Comparison of ENCODE assay signal across 14 cellular contexts in the genomic region with DNA sequence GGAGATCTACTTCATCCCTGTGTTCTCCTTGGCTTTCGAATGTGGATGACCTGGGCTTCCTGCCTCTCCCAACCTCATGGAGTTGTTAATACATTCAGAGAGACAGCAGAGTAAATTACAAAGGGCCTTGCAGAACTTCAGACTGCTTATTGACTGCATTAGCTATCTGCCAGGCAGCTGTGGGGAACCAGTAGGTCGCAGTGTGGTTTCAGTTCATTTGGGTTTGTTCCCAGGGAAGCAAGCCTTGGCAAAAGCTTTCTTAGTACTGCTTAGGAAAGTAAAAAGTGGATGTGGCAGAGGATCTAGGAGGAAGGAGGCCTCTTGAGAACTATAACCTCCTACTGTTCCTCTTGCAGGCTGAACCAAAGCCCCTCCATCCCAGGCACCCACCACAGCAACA. TPM values are rescaled to one million over a fixed set of nuclear protein-coding genes. Genes with fewer than 3 reads are reported as not detected.
A peak's percentile ranks its signal among the peaks of the same experiment; 100 is the strongest.
DNase-seq lines count a peak whose midpoint lies in the region; ATAC-seq and TF ChIP-seq lines count a peak whose summit lies in the region.
"Had no signal": no experiment of that assay in that cellular context is flagged by ENCODE, and none has a peak within 500 bp of the region (broad histone marks: within the 10 kb centered on the region; RNA-seq: fewer than 3 reads in every experiment).

No MANE protein-coding gene starts in this region.

- no peaks in the 10 kb centered on the region for H3K36me3 ChIP-seq in adipocyte (ENCODE audit: control insufficient read depth, insufficient read depth, low read length, severe bottlenecking)
- no peaks in the 10 kb centered on the region for H3K36me3 ChIP-seq in cardiac muscle cell
- no peaks in the 10 kb centered on the region for H3K36me3 ChIP-seq in sigmoid colon
- H3K36me3 ChIP-seq: adrenal gland, transverse colon had no signal

- TF ChIP-seq EP300 in sigmoid colon (IDR thresholded peaks at IDR 0.05): no peak

- no peak overlapping the region for H3K9ac ChIP-seq in adipocyte (ENCODE audit: low read length)

- TF ChIP-seq CTCF in cardiac muscle cell (IDR thresholded peaks at IDR 0.05; ENCODE audit: low read depth, low read length) (peak; percentile 15), sigmoid colon (IDR thresholded peaks at IDR 0.05) (no peak)

- H3K27me3 ChIP-seq in adipocyte (replicated peaks; ENCODE audit: control insufficient read depth, insufficient read depth, low read length): peaks cover 27% of the 10 kb centered on the region
- H3K27me3 ChIP-seq in cardiac muscle cell: no peaks in the 10 kb centered on the region
- H3K27me3 ChIP-seq in sigmoid colon: no peaks in the 10 kb centered on the region
- H3K27me3 ChIP-seq: adrenal gland, transverse colon had no signal

- H3K4me1 ChIP-seq in adipocyte (ENCODE audit: control insufficient read depth, insufficient read depth, low read length) (peaks cover 18% of the 10 kb centered on the region), cardiac muscle cell (ENCODE audit: low read depth) (no peaks in the 10 kb centered on the region), sigmoid colon (no peaks in the 10 kb centered on the region)
- H3K4me1 ChIP-seq: transverse colon had no signal

- H3K4me3 ChIP-seq in adipocyte (ENCODE audit: low read length) (no peak overlapping the region), cardiac muscle cell (no peak overlapping the region), sigmoid colon (no peak overlapping the region)
- H3K4me3 ChIP-seq: adrenal gland, transverse colon had no signal

- no peak overlapping the region for H3K27ac ChIP-seq in cardiac muscle cell
- no peak overlapping the region for H3K27ac ChIP-seq in sigmoid colon
- H3K27ac ChIP-seq: transverse colon had no signal

- WGBS in sigmoid colon, 2 donors: 75 to 81% methylated on average over 2 of the region's 2 CpGs

- peak; percentile 53 for DNase-seq in GM04503 (ENCODE audit: low read depth)
- peak; percentile 71 for DNase-seq in adipocyte (ENCODE audit: low read depth)
- peak in 1 of 2 donors; percentile 88 for DNase-seq in cardiac muscle cell (ENCODE audit: low read depth in 1 of 2, low spot score in 1 of 2)
- DNase-seq in sigmoid colon: peak; percentile 30
- no peak for DNase-seq in NCI-H1417 treated with DMSO at 0.1 percent for 48 hours (lab: John Stamatoyannopoulos, UW)
- DNase-seq in activated T-cell treated with anti-CD3 and anti-CD28 coated beads, Interleukin-2, amount 50 U/mL, for 1 hour: no peak
- no peak for DNase-seq in NCI-H1436 treated with DMSO at 0.1 percent for 48 hours (lab: John Stamatoyannopoulos, UW)
- DNase-seq: activated CD8-positive, alpha-beta memory T cell treated with anti-CD3 and anti-CD28 coated beads for 24 hours; NCI-H187 treated with DMSO at 0.1 percent for 48 hours; OCI-M1; transverse colon had no signal

- H3K9me3 ChIP-seq in adipocyte (ENCODE audit: control insufficient read depth, low read length): no peaks in the 10 kb centered on the region
- H3K9me3 ChIP-seq in cardiac muscle cell (ENCODE audit: low read depth): no peaks in the 10 kb centered on the region
- H3K9me3 ChIP-seq in sigmoid colon: peaks cover 0 to 3% (median 0%) of the 10 kb centered on the region in 4 donors
- H3K9me3 ChIP-seq: transverse colon had no signal

- no peak for TF ChIP-seq POLR2A in sigmoid colon (IDR thresholded peaks at IDR 0.05)

- intact Hi-C loops in sigmoid colon (cut with DNase I): no loop called here

- ATAC-seq in HG03139 (IDR thresholded peaks at IDR 0.05; ENCODE audit: unreplicated experiment): no peak

RNA-seq across cellular contexts. Expression of a gene that starts 9.2 kb away (rescaled TPM):
- total RNA-seq in cardiac muscle cell: not detected in 2 replicates
- polyA plus RNA-seq in cardiac muscle cell: 0.06 TPM in 1 of 2 replicates, not detected in the other
- total RNA-seq in sigmoid colon: under 1 TPM in 2 of 4 donors, not detected in 2; under 0.01 TPM
- under 1 TPM in 1 of 3 donors, not detected in 2; 0.44 TPM for polyA plus RNA-seq in sigmoid colon
- polyA plus RNA-seq: keratinocyte had no signal

RNA-seq across cellular contexts. Expression of a gene that starts 41.4 kb away (rescaled TPM):
- total RNA-seq in cardiac muscle cell: 44.9 and 54.3 TPM in 2 replicates
- polyA plus RNA-seq in cardiac muscle cell: 75.2 and 86.0 TPM in 2 replicates
- 10 to 100 TPM; 51.2 to 99.5 (median 70.6) TPM for total RNA-seq in sigmoid colon
- 100 to 1,000 TPM; 179 to 273 (median 179) TPM for polyA plus RNA-seq in sigmoid colon

Comparison
In these comparisons a context has a peak if more than half of its experiments do, and no peak if none do; other contexts are left out.
1. DNase-seq: peak in GM04503 (single experiment), adipocyte (single experiment) and sigmoid colon (single experiment); none in NCI-H1417 treated with DMSO at 0.1 percent for 48 hours (single experiment), activated T-cell treated with anti-CD3 and anti-CD28 coated beads, Interleukin-2, amount 50 U/mL, for 1 hour (single experiment) and NCI-H1436 treated with DMSO at 0.1 percent for 48 hours (single experiment).